8 cellular contexts compared by ENCODE assay signal in the genomic region with DNA sequence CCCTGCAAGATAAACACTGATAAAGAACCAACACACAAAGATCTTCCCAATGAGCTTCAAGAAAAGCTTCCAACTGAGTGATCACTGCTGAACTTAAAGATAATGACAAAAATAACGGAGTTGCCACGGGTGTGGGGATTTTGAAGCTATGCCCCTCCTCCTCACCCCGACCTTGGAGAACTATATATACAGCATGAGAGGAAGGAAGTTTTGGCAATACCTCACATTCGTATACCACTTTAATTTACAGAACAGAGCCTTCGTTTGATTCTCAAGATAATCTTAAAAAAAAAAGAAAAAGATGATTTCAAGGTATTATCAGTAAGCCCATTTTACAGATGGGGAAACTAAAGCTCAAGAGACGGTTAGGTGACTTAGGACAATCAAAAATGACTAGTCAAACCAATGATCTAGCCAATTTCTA. TPM values are rescaled to one million over a fixed set of nuclear protein-coding genes. Genes with fewer than 3 reads are reported as not detected.
DNase-seq lines count a peak whose midpoint lies in the region; ATAC-seq, FAIRE-seq and TF ChIP-seq lines count a peak whose summit lies in the region.

No MANE protein-coding gene starts in this region.

- H3K4me1 ChIP-seq in CD4-positive, alpha-beta memory T cell (ENCODE audit: insufficient read depth, low read length) = peaks cover 42% of the 10 kb centered on the region
- H3K4me1 ChIP-seq in mucosa of rectum (ENCODE audit: control insufficient read depth in 2 of 2, insufficient read depth in 2 of 2, low read length in 2 of 2) = peaks cover 22% of the 10 kb centered on the region in 2 donors

- no peaks in the 10 kb centered on the region for H3K27me3 ChIP-seq in CD4-positive, alpha-beta memory T cell (ENCODE audit: insufficient read depth, low read length)
- H3K27me3 ChIP-seq in bronchial epithelial cell (ENCODE audit: control insufficient read depth, insufficient read depth, low read length) (no peaks in the 10 kb centered on the region), mucosa of rectum (ENCODE audit: control insufficient read depth in 2 of 2, insufficient read depth in 2 of 2, low read length in 2 of 2) (no peaks in the 10 kb centered on the region)

- H3K27ac Mint-ChIP-seq in CD4-positive, alpha-beta memory T cell = peak overlapping the region; percentile 95 to 99 (median 99)

- CTCF ChIA-PET in CD4-positive, alpha-beta memory T cell (lab: Charles Lee; ENCODE audit: partially characterized antibody) = interaction anchor here (0.7 to 10.5 kb wide), 5 partner anchors 10 to 398 kb away, joined by 3 to 273 read pairs (median 4); no protein-coding TSS in a partner anchor

- H3K27me3 Mint-ChIP-seq in CD4-positive, alpha-beta memory T cell = no peaks in the 10 kb centered on the region

- H3K9me3 Mint-ChIP-seq in CD4-positive, alpha-beta memory T cell = no peaks in the 10 kb centered on the region

- peaks cover 2 to 24% of the 10 kb centered on the region in 2 donors for H3K36me3 Mint-ChIP-seq in CD4-positive, alpha-beta memory T cell

- H3K36me3 ChIP-seq in CD4-positive, alpha-beta memory T cell (ENCODE audit: insufficient read depth, low read length) = no peaks in the 10 kb centered on the region
- H3K36me3 ChIP-seq in bronchial epithelial cell (ENCODE audit: control insufficient read depth, insufficient read depth, low read length) (peaks cover 1% of the 10 kb centered on the region), mucosa of rectum (ENCODE audit: control insufficient read depth in 2 of 2, insufficient read depth in 2 of 2, low read length in 2 of 2) (peaks cover 1 to 3% of the 10 kb centered on the region in 2 donors)

- peak overlapping the region; percentile 94 for H3K27ac ChIP-seq in CD4-positive, alpha-beta memory T cell (ENCODE audit: low read depth, low read length)
- peak overlapping the region; percentile 96 to 97 for H3K27ac ChIP-seq in mucosa of rectum (ENCODE audit: low read depth in 2 of 2, low read length in 2 of 2)

- TF ChIP-seq CTCF in LNCaP clone FGC (IDR thresholded peaks at IDR 0.05; ENCODE audit: control insufficient read depth, extremely low read depth, insufficient read depth) = no peak
- no peak for TF ChIP-seq CTCF in bronchial epithelial cell (IDR thresholded peaks at IDR 0.05; ENCODE audit: insufficient read depth, low read length, severe bottlenecking)

- DNase-seq in CD4-positive, alpha-beta memory T cell = peak in 4 of 5 donors; percentile 23 to 57 (median 36)
- no peak for DNase-seq in LNCaP clone FGC (ENCODE audit: low read depth)
- peak; percentile 7 for DNase-seq in bronchial epithelial cell (ENCODE audit: low read depth)
- no peak for DNase-seq in cerebellar cortex (ENCODE audit: low spot score)
- no peak for DNase-seq in stimulated activated CD4-positive, alpha-beta T cell treated with anti-CD3 and anti-CD28 coated beads, Interleukin-2, amount 100 ng/mL, for 24 hours
- no peak for DNase-seq in dedifferentiated amniotic fluid mesenchymal stem cell (ENCODE audit: extremely low spot score)

- no peaks in the 10 kb centered on the region for H3K9me3 ChIP-seq in CD4-positive, alpha-beta memory T cell (ENCODE audit: control insufficient read depth in 1 of 2, low read length in 2 of 2)
- H3K9me3 ChIP-seq in mucosa of rectum (ENCODE audit: control insufficient read depth in 2 of 2, low read length in 2 of 2) = no peaks in the 10 kb centered on the region

- intact Hi-C loops in CD4-positive, alpha-beta memory T cell (cut with micrococcal nuclease) = loop anchor here (5.0 kb wide), 4 partner anchors 121 to 536 kb away; a partner anchor contains a TSS

- H3K4me3 ChIP-seq in CD4-positive, alpha-beta memory T cell (ENCODE audit: low read length in 2 of 2) = peak overlapping the region; percentile 80 to 99
- H3K4me3 ChIP-seq in LNCaP clone FGC (ENCODE audit: low read depth, low read length) = peak overlapping the region; percentile 87
- peak overlapping the region; percentile 69 for H3K4me3 ChIP-seq in bronchial epithelial cell (ENCODE audit: low read depth, low read length)
- peak overlapping the region; percentile 83 to 86 for H3K4me3 ChIP-seq in mucosa of rectum (ENCODE audit: low read length in 2 of 2)

- POLR2A ChIA-PET in CD4-positive, alpha-beta memory T cell (lab: Charles Lee; ENCODE audit: partially characterized antibody) = interaction anchor here (0.6 to 2.7 kb wide), 22 partner anchors 51 to 534 kb away, joined by 3 to 18 read pairs (median 6); a partner anchor contains a TSS

- peaks cover 29 to 55% (median 37%) of the 10 kb centered on the region in 4 donors for H3K4me1 Mint-ChIP-seq in CD4-positive, alpha-beta memory T cell

- FAIRE-seq in bronchial epithelial cell (lab: Jason Lieb, UNC) = no peak

- ATAC-seq in GM18498 (IDR thresholded peaks at IDR 0.05; ENCODE audit: unreplicated experiment) = no peak

- H3K4me3 Mint-ChIP-seq in CD4-positive, alpha-beta memory T cell = peak overlapping the region; percentile 88 to 97 (median 96)

- H3K9ac ChIP-seq in mucosa of rectum (ENCODE audit: low read depth in 1 of 2, low read length in 2 of 2) = peak overlapping the region; percentile 89 to 90

RNA-seq across cellular contexts. Expression of a gene that starts 0.7 kb away (rescaled TPM):
- 100 to 1,000 TPM; 129 to 133 TPM for total RNA-seq in CD4-positive, alpha-beta memory T cell
- 10 to 100 TPM in 1 of 2 donors, 1 to 10 TPM in 1; 9.8 to 20.2 TPM for polyA plus RNA-seq in CD4-positive, alpha-beta memory T cell
- 26.3 and 34.3 TPM in 2 replicates for total RNA-seq in bronchial epithelial cell

RNA-seq across cellular contexts. Expression of a gene that starts 50.3 kb away (rescaled TPM):
- 100 to 1,000 TPM; 202 to 217 TPM for total RNA-seq in CD4-positive, alpha-beta memory T cell
- 100 to 1,000 TPM; 338 to 425 TPM for polyA plus RNA-seq in CD4-positive, alpha-beta memory T cell
- 244 and 363 TPM in 2 replicates for total RNA-seq in bronchial epithelial cell

RNA-seq across cellular contexts. Expression of a gene that starts 56.7 kb away (rescaled TPM):
- under 1 TPM; 0.76 to 0.97 TPM for total RNA-seq in CD4-positive, alpha-beta memory T cell
- polyA plus RNA-seq in CD4-positive, alpha-beta memory T cell = 1 to 10 TPM; 1.5 to 3.6 TPM
- total RNA-seq in bronchial epithelial cell = 0.53 and 0.90 TPM in 2 replicates

Comparison
In these comparisons a context has a peak if more than half of its experiments do, and no peak if none do; other contexts are left out.
1. DNase-seq: peak in CD4-positive, alpha-beta memory T cell (4 of 5) and bronchial epithelial cell (single experiment); none in LNCaP clone FGC (single experiment), cerebellar cortex (single experiment), stimulated activated CD4-positive, alpha-beta T cell treated with anti-CD3 and anti-CD28 coated beads, Interleukin-2, amount 100 ng/mL, for 24 hours (0 of 2) and dedifferentiated amniotic fluid mesenchymal stem cell (single experiment).
2. Peak in every context shown above with its lines, with median percentiles within 50 percentile points of each other: H3K4me3 ChIP-seq.